ENCODE assay signal across 11 cellular contexts in the genomic region with DNA sequence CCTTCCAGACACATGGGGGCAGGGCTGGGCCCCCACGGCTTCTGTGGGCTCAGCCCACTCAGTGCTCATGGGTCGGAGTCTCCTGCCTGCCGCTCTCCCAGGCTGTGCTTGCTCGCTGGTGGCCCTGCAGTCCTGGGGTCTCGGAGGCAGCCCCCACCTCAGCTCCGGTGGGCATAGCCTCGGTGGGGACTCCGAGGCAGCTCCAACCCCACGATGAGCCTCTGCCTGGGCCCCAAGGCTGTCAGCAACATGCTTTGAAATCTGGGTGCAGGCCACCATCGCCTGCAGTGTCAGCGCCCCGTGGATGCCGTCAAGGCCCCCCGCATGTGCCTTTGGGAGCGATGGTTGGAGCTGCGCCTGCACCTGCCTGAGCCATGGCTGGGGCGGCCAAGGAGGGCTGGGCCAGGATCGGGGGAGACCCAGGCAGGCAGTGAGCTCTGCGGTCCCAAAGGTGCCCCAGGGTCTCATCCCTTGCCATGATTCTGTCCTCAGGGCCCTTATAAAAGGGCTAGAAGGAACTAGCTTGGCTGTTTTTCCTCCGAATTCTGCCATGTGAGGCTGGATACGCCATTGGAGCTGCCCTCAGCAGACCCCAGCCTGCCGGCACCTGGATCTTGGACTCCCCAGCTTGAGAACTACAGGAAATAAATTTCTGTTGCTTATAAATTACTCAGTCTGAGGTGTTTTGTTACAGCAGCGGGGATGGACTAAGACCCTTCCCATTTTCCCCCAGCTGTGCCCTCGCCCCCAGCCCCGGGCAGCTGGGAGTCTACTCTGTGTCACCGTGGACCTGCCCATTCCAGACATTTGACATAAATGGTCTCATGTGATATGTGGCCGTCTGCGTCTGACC. TPM values are rescaled to one million over a fixed set of nuclear protein-coding genes. Genes with fewer than 3 reads are reported as not detected.
A peak's percentile ranks its signal among the peaks of the same experiment; 100 is the strongest.
DNase-seq lines count a peak whose midpoint lies in the region; ATAC-seq and TF ChIP-seq lines count a peak whose summit lies in the region.
"Had no signal": no experiment of that assay in that cellular context is flagged by ENCODE, and none has a peak within 500 bp of the region (broad histone marks: within the 10 kb centered on the region; RNA-seq: fewer than 3 reads in every experiment).

No MANE protein-coding gene starts in this region.

- no peak overlapping the region for H3K4me3 Mint-ChIP-seq in activated B cell treated with CpG ODN at 0.5 μM for 24 hours

- H3K4me1 ChIP-seq in heart left ventricle, result peaks cover 0 to 50% (median 12%) of the 10 kb centered on the region in 12 donors

- H3K4me3 ChIP-seq in GM06990 (replicated peaks; ENCODE audit: low read depth, low read length), result no peak overlapping the region
- no peak overlapping the region for H3K4me3 ChIP-seq in heart left ventricle
- H3K4me3 ChIP-seq: psoas muscle had no signal

- DNase-seq in GM06990 (ENCODE audit: extremely low read depth, insufficient read length) (peak; percentile 15), activated B cell treated with CpG ODN at 0.5 μM for 24 hours (peak; percentile 14), heart left ventricle (peak in 2 of 5 donors; percentile 23 to 58), sciatic nerve (ENCODE audit: low spot score) (peak; percentile 52), NCI-H226 (no peak)
- DNase-seq in stimulated activated CD4-positive, alpha-beta T cell treated with anti-CD3 and anti-CD28 coated beads, Interleukin-2, amount 100 ng/mL, for 24 hours, result no peak
- DNase-seq: glutamatergic neuron, NCI-H2029 had no signal

- 84 to 93% (median 88%) methylated on average over 10 to 28 of the region's 28 CpGs for WGBS in heart left ventricle, 4 donors

- ATAC-seq in activated B cell treated with CpG ODN at 0.5 μM for 24 hours (ENCODE audit: low read depth) (no peak), heart left ventricle (no peak), sciatic nerve (no peak), esophagus mucosa (no peak), GM21447 (IDR thresholded peaks at IDR 0.05; ENCODE audit: unreplicated experiment) (no peak)

- intact Hi-C loops in activated B cell treated with CpG ODN at 0.5 μM for 24 hours (cut with micrococcal nuclease), result loop anchor here (2.0 kb wide), 1 partner anchor 46 kb away; the partner anchor contains the start of gene CTBP1
- intact Hi-C loops in heart left ventricle (cut with DNase I), result no loop called here
- intact Hi-C loops in sciatic nerve (cut with DNase I), result no loop called here

- H3K36me3 ChIP-seq in GM06990 (ENCODE audit: control insufficient read depth, insufficient read depth, low read length), result no peaks in the 10 kb centered on the region
- H3K36me3 ChIP-seq in heart left ventricle, result no peaks in the 10 kb centered on the region

- no peak for TF ChIP-seq POLR2A in heart left ventricle (IDR thresholded peaks at IDR 0.05)

- CTCF ChIA-PET in activated B cell treated with CpG ODN at 0.5 μM for 24 hours (lab: Charles Lee), result interaction anchor here (1.0 kb wide), 2 partner anchors 32 to 35 kb away, joined by 3 read pairs; no protein-coding TSS in a partner anchor

- no peak for TF ChIP-seq CTCF in GM06990 (IDR thresholded peaks at IDR 0.05; ENCODE audit: insufficient read depth, low read length, poor library complexity, severe bottlenecking)
- TF ChIP-seq CTCF in activated B cell treated with CpG ODN at 0.5 μM for 24 hours (IDR thresholded peaks at IDR 0.05), result no peak
- no peak for TF ChIP-seq CTCF in heart left ventricle (IDR thresholded peaks at IDR 0.05)

- H3K4me1 Mint-ChIP-seq in activated B cell treated with CpG ODN at 0.5 μM for 24 hours, result peaks cover 42% of the 10 kb centered on the region

- no peaks in the 10 kb centered on the region for H3K9me3 Mint-ChIP-seq in activated B cell treated with CpG ODN at 0.5 μM for 24 hours

- no peaks in the 10 kb centered on the region for H3K9me3 ChIP-seq in heart left ventricle
- H3K9me3 ChIP-seq: psoas muscle had no signal

- H3K36me3 Mint-ChIP-seq in activated B cell treated with CpG ODN at 0.5 μM for 24 hours (ENCODE audit: low read depth), result no peaks in the 10 kb centered on the region

- H3K27me3 ChIP-seq in GM06990 (replicated peaks; ENCODE audit: control insufficient read depth, insufficient read depth, low read length) (no peaks in the 10 kb centered on the region), heart left ventricle (no peaks in the 10 kb centered on the region)

- peak overlapping the region in 11 of 12 donors; percentile 39 to 86 (median 65) for H3K27ac ChIP-seq in heart left ventricle
- H3K27ac ChIP-seq: psoas muscle had no signal

- POLR2A ChIA-PET in activated B cell treated with CpG ODN at 0.5 μM for 24 hours (lab: Charles Lee), result interaction anchor here (0.5 to 1.1 kb wide), 3 partner anchors 30 to 66 kb away, joined by 3 to 4 read pairs (median 4); partner anchors contain the start of gene SPON2

- no peaks in the 10 kb centered on the region for H3K27me3 Mint-ChIP-seq in activated B cell treated with CpG ODN at 0.5 μM for 24 hours

- no peak overlapping the region for H3K27ac Mint-ChIP-seq in activated B cell treated with CpG ODN at 0.5 μM for 24 hours

RNA-seq across cellular contexts. Expression of gene SPON2, which starts 30.4 kb away (rescaled TPM):
- 2.2 and 3.4 TPM in 2 replicates for total RNA-seq in activated B cell treated with CpG ODN at 0.5 μM for 24 hours
- 10 to 100 TPM in 7 of 9 donors, 1 to 10 TPM in 2; 8.8 to 36.3 (median 13.7) TPM for total RNA-seq in heart left ventricle
- polyA plus RNA-seq in heart left ventricle, result 10 to 100 TPM in 1 of 2 donors, 1 to 10 TPM in 1; 7.8 to 31.2 TPM
- 35.6 TPM for total RNA-seq in sciatic nerve
- 9.4 TPM for total RNA-seq in esophagus mucosa

RNA-seq across cellular contexts. Expression of gene CTBP1, which starts 46.2 kb away (rescaled TPM):
- total RNA-seq in activated B cell treated with CpG ODN at 0.5 μM for 24 hours (162 and 175 TPM in 2 replicates), heart left ventricle (100 to 1,000 TPM; 105 to 165 (median 128) TPM), sciatic nerve (143 TPM), esophagus mucosa (89.4 TPM)
- 100 to 1,000 TPM in 1 of 2 donors, 10 to 100 TPM in 1; 92.0 to 148 TPM for polyA plus RNA-seq in heart left ventricle

Comparison
In these comparisons a context has a peak if more than half of its experiments do, and no peak if none do; other contexts are left out.
1. DNase-seq: peak in GM06990 (single experiment), activated B cell treated with CpG ODN at 0.5 μM for 24 hours (single experiment) and sciatic nerve (single experiment); none in stimulated activated CD4-positive, alpha-beta T cell treated with anti-CD3 and anti-CD28 coated beads, Interleukin-2, amount 100 ng/mL, for 24 hours (0 of 2) and NCI-H226 (single experiment).